Comparison of ENCODE assay signal across 9 cellular contexts in the genomic region with DNA sequence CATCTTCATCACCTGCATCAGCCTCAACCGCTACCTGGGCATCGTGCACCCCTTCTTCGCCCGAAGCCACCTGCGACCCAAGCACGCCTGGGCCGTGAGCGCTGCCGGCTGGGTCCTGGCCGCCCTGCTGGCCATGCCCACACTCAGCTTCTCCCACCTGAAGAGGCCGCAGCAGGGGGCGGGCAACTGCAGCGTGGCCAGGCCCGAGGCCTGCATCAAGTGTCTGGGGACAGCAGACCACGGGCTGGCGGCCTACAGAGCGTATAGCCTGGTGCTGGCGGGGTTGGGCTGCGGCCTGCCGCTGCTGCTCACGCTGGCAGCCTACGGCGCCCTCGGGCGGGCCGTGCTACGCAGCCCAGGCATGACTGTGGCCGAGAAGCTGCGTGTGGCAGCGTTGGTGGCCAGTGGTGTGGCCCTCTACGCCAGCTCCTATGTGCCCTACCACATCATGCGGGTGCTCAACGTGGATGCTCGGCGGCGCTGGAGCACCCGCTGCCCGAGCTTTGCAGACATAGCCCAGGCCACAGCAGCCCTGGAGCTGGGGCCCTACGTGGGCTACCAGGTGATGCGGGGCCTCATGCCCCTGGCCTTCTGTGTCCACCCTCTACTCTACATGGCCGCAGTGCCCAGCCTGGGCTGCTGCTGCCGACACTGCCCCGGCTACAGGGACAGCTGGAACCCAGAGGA. TPM values are rescaled to one million over a fixed set of nuclear protein-coding genes. Genes with fewer than 3 reads are reported as not detected.
DNase-seq lines count a peak whose midpoint lies in the region; ATAC-seq and TF ChIP-seq lines count a peak whose summit lies in the region.
"Had no signal": no experiment of that assay in that cellular context is flagged by ENCODE, and none has a peak within 500 bp of the region (broad histone marks: within the 10 kb centered on the region; RNA-seq: fewer than 3 reads in every experiment).

No MANE protein-coding gene starts in this region.

- DNase-seq in activated CD8-positive, alpha-beta memory T cell treated with anti-CD3 and anti-CD28 coated beads for 24 hours: peak; percentile 79
- DNase-seq in activated CD8-positive, alpha-beta memory T cell treated with anti-CD3 and anti-CD28 coated beads, Interleukin-2, amount 50 U/mL, for 4 hours: no peak
- DNase-seq in UCSD-AML1 (lab: John Stamatoyannopoulos, UW; ENCODE audit: unreplicated experiment) (peak; percentile 20), natural killer cell (peak; percentile 43), COLO668 (lab: John Stamatoyannopoulos, UW; ENCODE audit: unreplicated experiment) (no peak)
- DNase-seq in effector CD4-positive, alpha-beta T cell: no peak
- DNase-seq: heart left ventricle had no signal

- ATAC-seq in natural killer cell (peak in 2 of 3 donors; percentile 4 to 19), HG03097 (IDR thresholded peaks at IDR 0.05; ENCODE audit: low FRiP score, unreplicated experiment) (no peak)

- intact Hi-C loops in natural killer cell (cut with micrococcal nuclease): loop anchor here (1.0 to 2.0 kb wide), 4 partner anchors 12 to 180 kb away; a partner anchor contains a TSS

- peak; percentile 24 for TF ChIP-seq POLR2A in GM19099 (IDR thresholded peaks at IDR 0.05; ENCODE audit: extremely low read depth, insufficient read length, low read depth)

- no peak for TF ChIP-seq CTCF in natural killer cell (IDR thresholded peaks at IDR 0.05)

- H3K4me3 Mint-ChIP-seq in natural killer cell: peak overlapping the region; percentile 88

- peak overlapping the region; percentile 95 to 98 for H3K27ac Mint-ChIP-seq in natural killer cell

- H3K9me3 Mint-ChIP-seq in natural killer cell: no peaks in the 10 kb centered on the region

- no peaks in the 10 kb centered on the region for H3K27me3 Mint-ChIP-seq in natural killer cell (ENCODE audit: low read depth in 2 of 2)

- H3K36me3 Mint-ChIP-seq in natural killer cell: no peaks in the 10 kb centered on the region

- peaks cover 47 to 80% of the 10 kb centered on the region in 2 donors for H3K4me1 Mint-ChIP-seq in natural killer cell

RNA-seq across cellular contexts. Expression of a gene that starts 2.6 kb away (rescaled TPM):
- total RNA-seq in natural killer cell: 10 to 100 TPM; 44.1 to 52.3 (median 51.0) TPM

RNA-seq across cellular contexts. Expression of a gene that starts 5.6 kb away (rescaled TPM):
- 100 to 1,000 TPM; 377 to 471 (median 423) TPM for total RNA-seq in natural killer cell

RNA-seq across cellular contexts. Expression of a gene that starts 7.9 kb away (rescaled TPM):
- 10 to 100 TPM; 60.0 to 72.2 (median 69.2) TPM for total RNA-seq in natural killer cell

RNA-seq across cellular contexts. Expression of a gene that starts 11.6 kb away (rescaled TPM):
- total RNA-seq in natural killer cell: 1 to 10 TPM; 2.9 to 5.5 (median 3.3) TPM

RNA-seq across cellular contexts. Expression of a gene that starts 28.0 kb away (rescaled TPM):
- total RNA-seq in natural killer cell: 100 to 1,000 TPM; 107 to 111 (median 107) TPM

Comparison
In these comparisons a context has a peak if more than half of its experiments do, and no peak if none do; other contexts are left out.
1. DNase-seq: peak in activated CD8-positive, alpha-beta memory T cell treated with anti-CD3 and anti-CD28 coated beads for 24 hours (single experiment), UCSD-AML1 (single experiment) and natural killer cell (single experiment); none in activated CD8-positive, alpha-beta memory T cell treated with anti-CD3 and anti-CD28 coated beads, Interleukin-2, amount 50 U/mL, for 4 hours (single experiment), effector CD4-positive, alpha-beta T cell (single experiment) and COLO668 (single experiment).